1 cellular context compared by ENCODE assay signal in genomic region chr6:132004668-132005067, GRCh38.
TF ChIP-seq lines count a peak whose summit lies in the region.

No MANE protein-coding gene starts in this region.

TF ChIP-seq in HepG2, 621 proteins besides CTCF, POLR2A, EP300 and RAD21:
- peak; percentile 49 to 52; a peak in 3 of 4 replicates for TF ChIP-seq MAFK (conservative IDR thresholded peaks at IDR 0.05 in 1 of 2, IDR thresholded peaks at IDR 0.05 in 1 of 2; ENCODE audit: low read length in 2 of 2)
- TF ChIP-seq MAFF (IDR thresholded peaks at IDR 0.05; ENCODE audit: low read depth, low read length): peak; percentile 19; the same call in 1 of the 2 replicates
- TF ChIP-seq KLF6 (CRISPR knock-in tag; IDR thresholded peaks at IDR 0.05): no peak
- TF ChIP-seq NCOA5 (CRISPR knock-in tag; IDR thresholded peaks at IDR 0.05): no peak
- TF ChIP-seq SAP130 (CRISPR knock-in tag; IDR thresholded peaks at IDR 0.05; ENCODE audit: low read depth): 0 out of 2 replicates have a peak, but pooled peaks have one; percentile 1
- TF ChIP-seq ZNF337 (CRISPR knock-in tag; IDR thresholded peaks at IDR 0.05; ENCODE audit: borderline replicate concordance, low read depth): no peak
